In genomic region chr9:8012986-8013385, GRCh38 we compare ENCODE assay signal across 19 cellular contexts.
"Had no signal": no experiment of that assay in that cellular context is flagged by ENCODE, and none has a peak within 500 bp of the region (broad histone marks: within the 10 kb centered on the region; RNA-seq: fewer than 3 reads in every experiment).

No MANE protein-coding gene starts in this region.

- H3K9ac ChIP-seq: SK-N-SH had no signal

- H3K36me3 ChIP-seq: brain microvascular endothelial cell, left ventricle myocardium inferior, neutrophil, pancreas, thyroid gland had no signal

- H3K4me1 ChIP-seq: left ventricle myocardium inferior, pancreas, thyroid gland had no signal

- H3K9me3 ChIP-seq: neutrophil, pancreas, SK-N-SH, thyroid gland had no signal

- H3K4me3 ChIP-seq: coronary artery, left ventricle myocardium inferior, pancreas, thyroid gland had no signal

- H3K4me1 Mint-ChIP-seq: activated B cell treated with CpG ODN at 0.5 μM for 24 hours; activated T-helper 17 cell treated with anti-CD3 and anti-CD28 coated beads, Interleukin-2, amount 50 U/mL, for 72 hours; central memory CD8-positive, alpha-beta T cell; T-cell had no signal

- H3K27me3 Mint-ChIP-seq: activated B cell treated with CpG ODN at 0.5 μM for 24 hours; activated CD8-positive, alpha-beta T cell treated with anti-CD3 and anti-CD28 coated beads for 36 hours; activated T-helper 17 cell treated with anti-CD3 and anti-CD28 coated beads, Interleukin-2, amount 50 U/mL, for 72 hours; naive thymus-derived CD4-positive, alpha-beta T cell; T-cell had no signal

- H3K27ac ChIP-seq: brain microvascular endothelial cell, coronary artery, left ventricle myocardium inferior, neutrophil, pancreas, thyroid gland had no signal

- H3K36me3 Mint-ChIP-seq: naive thymus-derived CD4-positive, alpha-beta T cell; T-cell had no signal

- H3K27ac Mint-ChIP-seq: activated B cell treated with CpG ODN at 0.5 μM for 24 hours; activated CD8-positive, alpha-beta T cell treated with anti-CD3 and anti-CD28 coated beads for 36 hours; activated T-helper 17 cell treated with anti-CD3 and anti-CD28 coated beads, Interleukin-2, amount 50 U/mL, for 72 hours; naive thymus-derived CD4-positive, alpha-beta T cell; T-cell had no signal

- H3K4me2 ChIP-seq: SK-N-SH had no signal

- H3K27me3 ChIP-seq: brain microvascular endothelial cell, neutrophil, pancreas, thyroid gland had no signal

- H3K9me3 Mint-ChIP-seq: activated B cell treated with CpG ODN at 0.5 μM for 24 hours; activated CD8-positive, alpha-beta T cell treated with anti-CD3 and anti-CD28 coated beads for 36 hours; activated T-helper 17 cell treated with anti-CD3 and anti-CD28 coated beads, Interleukin-2, amount 50 U/mL, for 72 hours; central memory CD8-positive, alpha-beta T cell; T-cell had no signal

- H3K4me3 Mint-ChIP-seq: activated B cell treated with CpG ODN at 0.5 μM for 24 hours; activated CD8-positive, alpha-beta T cell treated with anti-CD3 and anti-CD28 coated beads for 36 hours; activated T-helper 17 cell treated with anti-CD3 and anti-CD28 coated beads, Interleukin-2, amount 50 U/mL, for 72 hours; central memory CD8-positive, alpha-beta T cell; naive thymus-derived CD4-positive, alpha-beta T cell; T-cell had no signal

- DNase-seq: activated B cell treated with CpG ODN at 0.5 μM for 24 hours; activated CD4-positive, alpha-beta T cell treated with anti-CD3 and anti-CD28 coated beads for 48 hours; activated CD8-positive, alpha-beta T cell treated with anti-CD3 and anti-CD28 coated beads for 36 hours; activated naive CD4-positive, alpha-beta T cell treated with Interleukin-2 at 50 U/mL for 16 hours; activated T-cell treated with anti-CD3 and anti-CD28 coated beads, Interleukin-2, amount 50 U/mL, for 1 hour; brain microvascular endothelial cell; left ventricle myocardium inferior; naive thymus-derived CD4-positive, alpha-beta T cell; pancreas; SK-N-SH; stimulated activated CD4-positive, alpha-beta T cell treated with anti-CD3 and anti-CD28 coated beads, Interleukin-1b, Interleukin-23, amount 100 ng/mL, for 48 hours; stimulated activated CD8-positive, alpha-beta memory T cell treated with anti-CD3 and anti-CD28 coated beads, Interleukin-4, amount 100 ng/mL, for 48 hours; stimulated activated naive CD4-positive, alpha-beta T cell; T-cell; thyroid gland had no signal
